In the genomic region with DNA sequence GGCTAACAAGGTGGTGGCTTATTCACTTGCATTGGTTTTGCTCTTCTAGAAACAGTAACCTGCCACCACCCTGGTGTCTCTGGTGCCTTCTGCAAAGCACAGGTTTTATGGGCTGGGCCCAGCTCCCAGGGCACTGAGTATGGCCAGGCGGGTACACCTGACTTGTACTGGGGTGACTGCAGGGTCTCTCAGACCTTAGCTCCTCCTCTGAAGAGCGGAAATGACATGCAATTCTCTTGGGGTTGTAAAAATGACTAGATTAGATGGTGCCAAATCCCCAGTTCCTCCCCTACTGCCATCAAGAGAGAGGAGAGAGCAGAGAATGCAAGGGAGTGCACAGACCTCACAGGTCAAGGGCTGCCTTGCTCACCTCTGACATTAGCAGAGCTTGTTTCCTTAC, we compare ENCODE assay signal across 8 cellular contexts. TPM values are rescaled to one million over a fixed set of nuclear protein-coding genes. Genes with fewer than 3 reads are reported as not detected.
DNase-seq lines count a peak whose midpoint lies in the region; ATAC-seq, FAIRE-seq and TF ChIP-seq lines count a peak whose summit lies in the region.

No MANE protein-coding gene starts in this region.

- H3K79me2 ChIP-seq in DOHH2 (ENCODE audit: control insufficient read depth, low read length) (peaks cover 90% of the 10 kb centered on the region), astrocyte (ENCODE audit: insufficient read depth, low read length) (peaks cover 83% of the 10 kb centered on the region)

- peaks cover 9% of the 10 kb centered on the region; the same call in 1 of the 2 replicates for H4K20me1 ChIP-seq in DOHH2 (ENCODE audit: control insufficient read depth, insufficient read depth, low read depth, low read length)
- H4K20me1 ChIP-seq in astrocyte (ENCODE audit: insufficient read depth, low read length) = peaks cover 30% of the 10 kb centered on the region

- ATAC-seq in HG03460 (IDR thresholded peaks at IDR 0.05; ENCODE audit: unreplicated experiment) = no peak

- no peak overlapping the region for H3K27ac ChIP-seq in DOHH2 (ENCODE audit: low read depth, low read length)
- H3K27ac ChIP-seq in KOPT-K1 (ENCODE audit: low read depth, low read length, poor library complexity, severe bottlenecking) = peak overlapping the region; percentile 89
- H3K27ac ChIP-seq in astrocyte (ENCODE audit: low read depth, low read length) = peak overlapping the region; percentile 21

- H3K4me1 Mint-ChIP-seq in astrocyte (ENCODE audit: low read depth, unreplicated experiment) (peaks cover 71% of the 10 kb centered on the region), neural crest cell (peaks cover 47% of the 10 kb centered on the region)

- peaks cover 38% of the 10 kb centered on the region for H3K4me1 ChIP-seq in DOHH2 (ENCODE audit: control insufficient read depth, low read length)
- peaks cover 32% of the 10 kb centered on the region for H3K4me1 ChIP-seq in astrocyte (ENCODE audit: insufficient read depth, low read length)

- H3K4me3 ChIP-seq in DOHH2 (ENCODE audit: low read length) (no peak overlapping the region), astrocyte (ENCODE audit: insufficient read depth, low read depth, low read length) (no peak overlapping the region)

- H3K27ac Mint-ChIP-seq in astrocyte (ENCODE audit: unreplicated experiment) = peak overlapping the region; percentile 64
- peak overlapping the region; percentile 31 for H3K27ac Mint-ChIP-seq in neural crest cell (ENCODE audit: unreplicated experiment)

- H3K9me2 ChIP-seq in DOHH2 (replicated peaks; ENCODE audit: control insufficient read depth, low read length) = no peaks in the 10 kb centered on the region

- no peaks in the 10 kb centered on the region; the same call in 1 of the 2 replicates for H3F3A ChIP-seq in DOHH2 (ENCODE audit: control insufficient read depth, insufficient read depth)

- H3K4me3 Mint-ChIP-seq in astrocyte (ENCODE audit: unreplicated experiment) = no peak overlapping the region
- no peak overlapping the region for H3K4me3 Mint-ChIP-seq in neural crest cell

- H3K27me3 ChIP-seq in DOHH2 (ENCODE audit: control insufficient read depth, low read length) = no peaks in the 10 kb centered on the region
- H3K27me3 ChIP-seq in astrocyte (ENCODE audit: insufficient read depth, low read length) = no peaks in the 10 kb centered on the region

- H3K9me3 ChIP-seq in DOHH2 (ENCODE audit: control insufficient read depth, insufficient read depth, low read length) = no peaks in the 10 kb centered on the region
- H3K9me3 ChIP-seq in KOPT-K1 (ENCODE audit: insufficient read depth, low read length, poor library complexity, severe bottlenecking) = no peaks in the 10 kb centered on the region
- no peaks in the 10 kb centered on the region for H3K9me3 ChIP-seq in astrocyte (ENCODE audit: insufficient read depth, low read depth, low read length)

- FAIRE-seq in astrocyte (lab: Jason Lieb, UNC) = no peak

- H3K4me2 ChIP-seq in DOHH2 (ENCODE audit: low read length) (peak overlapping the region; percentile 2; the same call in 1 of the 2 replicates), astrocyte (ENCODE audit: low read length) (peak overlapping the region; percentile 16)

- H3K27me3 Mint-ChIP-seq in astrocyte (ENCODE audit: low read depth, unreplicated experiment) (no peaks in the 10 kb centered on the region), neural crest cell (ENCODE audit: low read depth) (no peaks in the 10 kb centered on the region)

- TF ChIP-seq CTCF in DOHH2 (IDR thresholded peaks at IDR 0.05; ENCODE audit: low read depth, low read length, poor library complexity, severe bottlenecking) (no peak), astrocyte (IDR thresholded peaks at IDR 0.05; ENCODE audit: insufficient read depth, low read depth, low read length) (no peak), neural crest cell (conservative IDR thresholded peaks at IDR 0.05) (no peak)

- H3K36me3 ChIP-seq in DOHH2 (ENCODE audit: control insufficient read depth, low read length) (peaks cover 6% of the 10 kb centered on the region; the same call in 1 of the 2 replicates), KOPT-K1 (ENCODE audit: insufficient read depth, low read length) (peaks cover 7% of the 10 kb centered on the region; the same call in 1 of the 2 replicates), astrocyte (ENCODE audit: insufficient read depth, low read length) (no peaks in the 10 kb centered on the region)

- H3K9ac ChIP-seq in astrocyte (ENCODE audit: low read length) = no peak overlapping the region

- DNase-seq in astrocyte (ENCODE audit: low read depth) = no peak
- DNase-seq in neural crest cell (ENCODE audit: low read depth, low spot score) = no peak
- DNase-seq in kidney glomerular epithelial cell (lab: John Stamatoyannopoulos, UW) = no peak
- no peak for DNase-seq in NCI-H2171 (lab: John Stamatoyannopoulos, UW)
- no peak for DNase-seq in GF-D8 (lab: John Stamatoyannopoulos, UW)

- no peaks in the 10 kb centered on the region for H3K9me3 Mint-ChIP-seq in astrocyte (ENCODE audit: unreplicated experiment)
- no peaks in the 10 kb centered on the region for H3K9me3 Mint-ChIP-seq in neural crest cell

- H3K36me3 Mint-ChIP-seq in astrocyte (ENCODE audit: low read depth, unreplicated experiment) = peaks cover 13% of the 10 kb centered on the region
- no peaks in the 10 kb centered on the region for H3K36me3 Mint-ChIP-seq in neural crest cell (ENCODE audit: low read depth)

- H2AFZ ChIP-seq in astrocyte (ENCODE audit: low read depth, low read length) = no peak overlapping the region

RNA-seq across cellular contexts. Expression of gene ESYT2, which starts 14.7 kb away (rescaled TPM):
- total RNA-seq in astrocyte (56.1 and 60.9 TPM in 2 replicates), neural crest cell (21.1 and 23.3 TPM in 2 replicates)

RNA-seq across cellular contexts. Expression of gene DYNC2I1, which starts 41.7 kb away (rescaled TPM):
- total RNA-seq in astrocyte (17.0 and 20.2 TPM in 2 replicates), neural crest cell (27.3 and 27.8 TPM in 2 replicates)
